Comparison of ENCODE assay signal across 8 cellular contexts in genomic region chr20:31605031-31605901, GRCh38. TPM values are rescaled to one million over a fixed set of nuclear protein-coding genes. Genes with fewer than 3 reads are reported as not detected.
A peak's percentile ranks its signal among the peaks of the same experiment; 100 is the strongest.
DNase-seq lines count a peak whose midpoint lies in the region; ATAC-seq and TF ChIP-seq lines count a peak whose summit lies in the region.

A gene with protein sequence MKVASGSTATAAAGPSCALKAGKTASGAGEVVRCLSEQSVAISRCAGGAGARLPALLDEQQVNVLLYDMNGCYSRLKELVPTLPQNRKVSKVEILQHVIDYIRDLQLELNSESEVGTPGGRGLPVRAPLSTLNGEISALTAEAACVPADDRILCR (plus strand): TSS chr20:31605289. CDS start chr20:31605388, 99 bp downstream.

- DNase-seq in NCI-H1436 (lab: John Stamatoyannopoulos, UW) (peak; percentile 94), SW 1271 (lab: John Stamatoyannopoulos, UW) (peak; percentile 98 to 99), head of caudate nucleus (peak; percentile 89 to 98 (median 96)), ovary (peak; percentile 92 to 96 (median 94)), thoracic aorta (ENCODE audit: low spot score) (peak; percentile 81)
- DNase-seq in activated naive CD8-positive, alpha-beta T cell treated with anti-CD3 and anti-CD28 coated beads, Interleukin-2, amount 50 U/mL, for 24 hours = peak; percentile 89

- H3K4me1 ChIP-seq in ovary (ENCODE audit: insufficient read depth) (peaks cover 4% of the 10 kb centered on the region), thoracic aorta (ENCODE audit: control insufficient read depth in 1 of 2, low read depth in 2 of 2) (peaks cover 2 to 34% of the 10 kb centered on the region in 2 donors)

- peaks cover 60% of the 10 kb centered on the region for H3K27me3 Mint-ChIP-seq in activated naive CD8-positive, alpha-beta T cell treated with anti-CD3 and anti-CD28 coated beads, Interleukin-2, amount 50 U/mL, for 24 hours

- peak; percentile 88 for TF ChIP-seq POLR2A in ovary (IDR thresholded peaks at IDR 0.05)

- WGBS in ovary, 3 donors = 0% methylated on average over 72 to 74 of the region's 74 CpGs

- H3K4me3 ChIP-seq in GM12875 (ENCODE audit: low read depth, low read length) = peak within 1 kb of the TSS; percentile 55
- peak within 1 kb of the TSS; percentile 41 for H3K4me3 ChIP-seq in ovary
- H3K4me3 ChIP-seq in thoracic aorta = peak within 1 kb of the TSS; percentile 95

- H3K27me3 ChIP-seq in ovary (no peaks in the 10 kb centered on the region), thoracic aorta (replicated peaks; ENCODE audit: insufficient read depth) (no peaks in the 10 kb centered on the region)

- peaks cover 36% of the 10 kb centered on the region for H3K4me1 Mint-ChIP-seq in activated naive CD8-positive, alpha-beta T cell treated with anti-CD3 and anti-CD28 coated beads, Interleukin-2, amount 50 U/mL, for 24 hours

- no peaks in the 10 kb centered on the region for H3K36me3 Mint-ChIP-seq in activated naive CD8-positive, alpha-beta T cell treated with anti-CD3 and anti-CD28 coated beads, Interleukin-2, amount 50 U/mL, for 24 hours (ENCODE audit: low read depth)

- H3K27ac Mint-ChIP-seq in activated naive CD8-positive, alpha-beta T cell treated with anti-CD3 and anti-CD28 coated beads, Interleukin-2, amount 50 U/mL, for 24 hours = peak within 1 kb of the TSS; percentile 59

- H3K27ac ChIP-seq in ovary (peak within 1 kb of the TSS; percentile 70 to 73), thoracic aorta (peak within 1 kb of the TSS; percentile 95 to 96)

- H3K4me3 Mint-ChIP-seq in activated naive CD8-positive, alpha-beta T cell treated with anti-CD3 and anti-CD28 coated beads, Interleukin-2, amount 50 U/mL, for 24 hours = peak within 1 kb of the TSS; percentile 89

- H3K36me3 ChIP-seq in ovary = no peaks in the 10 kb centered on the region
- H3K36me3 ChIP-seq in thoracic aorta = no peaks in the 10 kb centered on the region

- ATAC-seq in HG02840 (IDR thresholded peaks at IDR 0.05; ENCODE audit: low FRiP score, unreplicated experiment) = peak; percentile 93
- ATAC-seq in activated naive CD8-positive, alpha-beta T cell treated with anti-CD3 and anti-CD28 coated beads, Interleukin-2, amount 50 U/mL, for 24 hours = peak; percentile 89
- peak; percentile 88 for ATAC-seq in thoracic aorta (ENCODE audit: insufficient number of reproducible peaks, low FRiP score, low read depth)

- TF ChIP-seq CTCF in GM12875 (IDR thresholded peaks at IDR 0.05; ENCODE audit: borderline replicate concordance, insufficient read depth, low read depth, low read length) (no peak), ovary (IDR thresholded peaks at IDR 0.05) (no peak), thoracic aorta (IDR thresholded peaks at IDR 0.05) (no peak)

- H3K9me3 ChIP-seq in ovary (no peaks in the 10 kb centered on the region), thoracic aorta (no peaks in the 10 kb centered on the region)

- H3K9me3 Mint-ChIP-seq in activated naive CD8-positive, alpha-beta T cell treated with anti-CD3 and anti-CD28 coated beads, Interleukin-2, amount 50 U/mL, for 24 hours = no peaks in the 10 kb centered on the region

- no peak for TF ChIP-seq EP300 in ovary (IDR thresholded peaks at IDR 0.05)

- intact Hi-C loops in head of caudate nucleus (cut with DNase I) = no loop called here
- intact Hi-C loops in ovary (cut with DNase I) = loop anchor here in 2 of 4 donors (2.0 to 5.0 kb wide), 2 partner anchors 32 to 33 kb away; no protein-coding TSS in a partner anchor

RNA-seq across cellular contexts. Expression of the gene that starts here (rescaled TPM):
- total RNA-seq in ovary = 100 to 1,000 TPM in 3 of 7 donors, 10 to 100 TPM in 4; 42.6 to 353 (median 64.2) TPM
- polyA plus RNA-seq in ovary = 10 to 100 TPM; 26.0 to 86.9 TPM
- total RNA-seq in thoracic aorta = 100 to 1,000 TPM; 310 to 944 TPM

Comparison
In these comparisons a context has a peak if more than half of its experiments do, and no peak if none do; other contexts are left out.
1. Peak in every context shown above with its lines: DNase-seq, ATAC-seq, H3K4me3 ChIP-seq and H3K27ac ChIP-seq.
2. H3K4me3 ChIP-seq: peak in every context shown above with its lines; median percentile 95 in thoracic aorta; 55 in GM12875; 41 in ovary.